ENCODE assay signal across 1 cellular context in the genomic region with DNA sequence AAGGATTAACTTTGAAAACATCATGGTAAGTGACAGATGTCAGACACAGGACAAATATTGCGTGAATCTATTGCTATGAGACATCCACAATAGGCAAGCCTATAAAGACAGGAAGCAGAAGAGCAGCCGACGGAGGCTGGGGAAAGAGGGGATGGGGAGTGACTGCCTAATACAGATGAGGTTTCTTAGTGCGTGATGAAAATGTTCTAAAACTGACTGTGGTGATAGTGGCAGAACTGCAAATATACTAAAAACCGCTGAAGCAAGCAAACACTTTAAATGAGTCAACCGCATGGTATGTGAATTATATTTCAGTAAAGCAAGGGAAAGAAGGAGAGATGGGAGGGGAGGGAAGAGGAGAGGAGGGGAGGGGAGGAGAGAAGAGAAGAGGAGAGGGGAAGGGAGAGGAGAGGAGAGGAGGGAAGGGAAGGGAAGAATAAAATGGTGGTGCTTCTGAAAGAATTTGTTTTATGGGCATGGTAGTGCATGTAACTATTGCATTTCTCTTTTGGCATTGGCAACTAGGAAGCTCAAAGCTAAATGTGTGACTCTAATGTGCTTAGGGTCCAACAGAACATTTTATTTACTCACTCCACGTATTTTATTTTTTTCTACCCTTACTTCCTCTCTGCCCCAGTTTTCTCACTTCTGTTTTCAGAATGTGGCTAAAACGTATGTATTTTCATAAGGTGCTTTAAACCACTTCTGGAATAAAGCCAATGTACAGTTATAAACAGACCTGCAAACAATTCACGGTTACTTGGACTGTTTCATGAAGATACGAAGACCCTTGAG.
TF ChIP-seq lines count a peak whose summit lies in the region.

No MANE protein-coding gene starts in this region.

TF ChIP-seq in GM12878, 131 proteins besides CTCF, POLR2A, EP300 and RAD21 (continues in another document):
- TF ChIP-seq NRF1 (conservative IDR thresholded peaks at IDR 0.05; ENCODE audit: low read depth, low read length) (no peak), IRF4 (IDR thresholded peaks at IDR 0.05; ENCODE audit: low read depth, low read length) (0 out of 2 replicates have a peak, but pooled peaks have one; percentile 33), IKZF1 (conservative IDR thresholded peaks at IDR 0.05) (peak; percentile 53), STAT1 (conservative IDR thresholded peaks at IDR 0.05) (no peak), IKZF2 (IDR thresholded peaks at IDR 0.05) (peak; percentile 81 to 86), ZNF24 (IDR thresholded peaks at IDR 0.05) (0 out of 2 replicates have a peak, but pooled peaks have one; percentile 48), SMAD5 (IDR thresholded peaks at IDR 0.05; ENCODE audit: low read depth) (no peak), GATAD2B (conservative IDR thresholded peaks at IDR 0.05; ENCODE audit: low read depth) (no peak), BCL11A (IDR thresholded peaks at IDR 0.05; ENCODE audit: low read depth, low read length) (peak; percentile 61), ATF7 (IDR thresholded peaks at IDR 0.05; ENCODE audit: low read depth) (peak; percentile 60; the same call in 1 of the 2 replicates), CBX5 (IDR thresholded peaks at IDR 0.05; ENCODE audit: low read depth) (no peak), NBN (IDR thresholded peaks at IDR 0.05) (peak; percentile 89; the same call in 1 of the 2 replicates), ZNF217 (IDR thresholded peaks at IDR 0.05) (peak; percentile 38; the same call in 1 of the 2 replicates), KAT2A (conservative IDR thresholded peaks at IDR 0.05; ENCODE audit: control insufficient read depth, low read depth, low read length) (no peak), TARDBP (IDR thresholded peaks at IDR 0.05; ENCODE audit: borderline replicate concordance) (no peak), NR2C2 (IDR thresholded peaks at IDR 0.05; ENCODE audit: borderline replicate concordance, control insufficient read depth, insufficient read length, low read depth) (no peak), STAT3 (IDR thresholded peaks at IDR 0.05; ENCODE audit: low read depth, low read length) (no peak; the same call in 1 of the 2 replicates), CREM (IDR thresholded peaks at IDR 0.05; ENCODE audit: low read depth) (peak; percentile 26; the same call in 1 of the 2 replicates), SPI1 (IDR thresholded peaks at IDR 0.05; ENCODE audit: borderline replicate concordance, insufficient read depth, low read depth, low read length) (peak; percentile 97), POLR2AphosphoS5 (IDR thresholded peaks at IDR 0.05; ENCODE audit: low read length) (no peak), DPF2 (IDR thresholded peaks at IDR 0.05) (peak; percentile 90), MEF2A (IDR thresholded peaks at IDR 0.05; ENCODE audit: insufficient read depth, low read depth, low read length) (peak; percentile 66; the same call in 1 of the 2 replicates), HDAC2 (IDR thresholded peaks at IDR 0.05) (no peak)
- TF ChIP-seq, protein P1, sequence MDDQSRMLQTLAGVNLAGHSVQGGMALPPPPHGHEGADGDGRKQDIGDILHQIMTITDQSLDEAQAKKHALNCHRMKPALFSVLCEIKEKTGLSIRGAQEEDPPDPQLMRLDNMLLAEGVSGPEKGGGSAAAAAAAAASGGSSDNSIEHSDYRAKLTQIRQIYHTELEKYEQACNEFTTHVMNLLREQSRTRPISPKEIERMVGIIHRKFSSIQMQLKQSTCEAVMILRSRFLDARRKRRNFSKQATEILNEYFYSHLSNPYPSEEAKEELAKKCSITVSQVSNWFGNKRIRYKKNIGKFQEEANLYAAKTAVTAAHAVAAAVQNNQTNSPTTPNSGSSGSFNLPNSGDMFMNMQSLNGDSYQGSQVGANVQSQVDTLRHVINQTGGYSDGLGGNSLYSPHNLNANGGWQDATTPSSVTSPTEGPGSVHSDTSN (IDR thresholded peaks at IDR 0.05; ENCODE audit: insufficient replicate concordance, low read depth, low read length): no peak
- TF ChIP-seq, protein P2, sequence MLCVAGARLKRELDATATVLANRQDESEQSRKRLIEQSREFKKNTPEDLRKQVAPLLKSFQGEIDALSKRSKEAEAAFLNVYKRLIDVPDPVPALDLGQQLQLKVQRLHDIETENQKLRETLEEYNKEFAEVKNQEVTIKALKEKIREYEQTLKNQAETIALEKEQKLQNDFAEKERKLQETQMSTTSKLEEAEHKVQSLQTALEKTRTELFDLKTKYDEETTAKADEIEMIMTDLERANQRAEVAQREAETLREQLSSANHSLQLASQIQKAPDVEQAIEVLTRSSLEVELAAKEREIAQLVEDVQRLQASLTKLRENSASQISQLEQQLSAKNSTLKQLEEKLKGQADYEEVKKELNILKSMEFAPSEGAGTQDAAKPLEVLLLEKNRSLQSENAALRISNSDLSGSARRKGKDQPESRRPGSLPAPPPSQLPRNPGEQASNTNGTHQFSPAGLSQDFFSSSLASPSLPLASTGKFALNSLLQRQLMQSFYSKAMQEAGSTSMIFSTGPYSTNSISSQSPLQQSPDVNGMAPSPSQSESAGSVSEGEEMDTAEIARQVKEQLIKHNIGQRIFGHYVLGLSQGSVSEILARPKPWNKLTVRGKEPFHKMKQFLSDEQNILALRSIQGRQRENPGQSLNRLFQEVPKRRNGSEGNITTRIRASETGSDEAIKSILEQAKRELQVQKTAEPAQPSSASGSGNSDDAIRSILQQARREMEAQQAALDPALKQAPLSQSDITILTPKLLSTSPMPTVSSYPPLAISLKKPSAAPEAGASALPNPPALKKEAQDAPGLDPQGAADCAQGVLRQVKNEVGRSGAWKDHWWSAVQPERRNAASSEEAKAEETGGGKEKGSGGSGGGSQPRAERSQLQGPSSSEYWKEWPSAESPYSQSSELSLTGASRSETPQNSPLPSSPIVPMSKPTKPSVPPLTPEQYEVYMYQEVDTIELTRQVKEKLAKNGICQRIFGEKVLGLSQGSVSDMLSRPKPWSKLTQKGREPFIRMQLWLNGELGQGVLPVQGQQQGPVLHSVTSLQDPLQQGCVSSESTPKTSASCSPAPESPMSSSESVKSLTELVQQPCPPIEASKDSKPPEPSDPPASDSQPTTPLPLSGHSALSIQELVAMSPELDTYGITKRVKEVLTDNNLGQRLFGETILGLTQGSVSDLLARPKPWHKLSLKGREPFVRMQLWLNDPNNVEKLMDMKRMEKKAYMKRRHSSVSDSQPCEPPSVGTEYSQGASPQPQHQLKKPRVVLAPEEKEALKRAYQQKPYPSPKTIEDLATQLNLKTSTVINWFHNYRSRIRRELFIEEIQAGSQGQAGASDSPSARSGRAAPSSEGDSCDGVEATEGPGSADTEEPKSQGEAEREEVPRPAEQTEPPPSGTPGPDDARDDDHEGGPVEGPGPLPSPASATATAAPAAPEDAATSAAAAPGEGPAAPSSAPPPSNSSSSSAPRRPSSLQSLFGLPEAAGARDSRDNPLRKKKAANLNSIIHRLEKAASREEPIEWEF (IDR thresholded peaks at IDR 0.05; ENCODE audit: insufficient replicate concordance, low read depth, low read length): peak; percentile 46
- TF ChIP-seq, protein P3, sequence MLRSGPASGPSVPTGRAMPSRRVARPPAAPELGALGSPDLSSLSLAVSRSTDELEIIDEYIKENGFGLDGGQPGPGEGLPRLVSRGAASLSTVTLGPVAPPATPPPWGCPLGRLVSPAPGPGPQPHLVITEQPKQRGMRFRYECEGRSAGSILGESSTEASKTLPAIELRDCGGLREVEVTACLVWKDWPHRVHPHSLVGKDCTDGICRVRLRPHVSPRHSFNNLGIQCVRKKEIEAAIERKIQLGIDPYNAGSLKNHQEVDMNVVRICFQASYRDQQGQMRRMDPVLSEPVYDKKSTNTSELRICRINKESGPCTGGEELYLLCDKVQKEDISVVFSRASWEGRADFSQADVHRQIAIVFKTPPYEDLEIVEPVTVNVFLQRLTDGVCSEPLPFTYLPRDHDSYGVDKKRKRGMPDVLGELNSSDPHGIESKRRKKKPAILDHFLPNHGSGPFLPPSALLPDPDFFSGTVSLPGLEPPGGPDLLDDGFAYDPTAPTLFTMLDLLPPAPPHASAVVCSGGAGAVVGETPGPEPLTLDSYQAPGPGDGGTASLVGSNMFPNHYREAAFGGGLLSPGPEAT (IDR thresholded peaks at IDR 0.05; ENCODE audit: low read depth): peak; percentile 70
- TF ChIP-seq, protein P4, sequence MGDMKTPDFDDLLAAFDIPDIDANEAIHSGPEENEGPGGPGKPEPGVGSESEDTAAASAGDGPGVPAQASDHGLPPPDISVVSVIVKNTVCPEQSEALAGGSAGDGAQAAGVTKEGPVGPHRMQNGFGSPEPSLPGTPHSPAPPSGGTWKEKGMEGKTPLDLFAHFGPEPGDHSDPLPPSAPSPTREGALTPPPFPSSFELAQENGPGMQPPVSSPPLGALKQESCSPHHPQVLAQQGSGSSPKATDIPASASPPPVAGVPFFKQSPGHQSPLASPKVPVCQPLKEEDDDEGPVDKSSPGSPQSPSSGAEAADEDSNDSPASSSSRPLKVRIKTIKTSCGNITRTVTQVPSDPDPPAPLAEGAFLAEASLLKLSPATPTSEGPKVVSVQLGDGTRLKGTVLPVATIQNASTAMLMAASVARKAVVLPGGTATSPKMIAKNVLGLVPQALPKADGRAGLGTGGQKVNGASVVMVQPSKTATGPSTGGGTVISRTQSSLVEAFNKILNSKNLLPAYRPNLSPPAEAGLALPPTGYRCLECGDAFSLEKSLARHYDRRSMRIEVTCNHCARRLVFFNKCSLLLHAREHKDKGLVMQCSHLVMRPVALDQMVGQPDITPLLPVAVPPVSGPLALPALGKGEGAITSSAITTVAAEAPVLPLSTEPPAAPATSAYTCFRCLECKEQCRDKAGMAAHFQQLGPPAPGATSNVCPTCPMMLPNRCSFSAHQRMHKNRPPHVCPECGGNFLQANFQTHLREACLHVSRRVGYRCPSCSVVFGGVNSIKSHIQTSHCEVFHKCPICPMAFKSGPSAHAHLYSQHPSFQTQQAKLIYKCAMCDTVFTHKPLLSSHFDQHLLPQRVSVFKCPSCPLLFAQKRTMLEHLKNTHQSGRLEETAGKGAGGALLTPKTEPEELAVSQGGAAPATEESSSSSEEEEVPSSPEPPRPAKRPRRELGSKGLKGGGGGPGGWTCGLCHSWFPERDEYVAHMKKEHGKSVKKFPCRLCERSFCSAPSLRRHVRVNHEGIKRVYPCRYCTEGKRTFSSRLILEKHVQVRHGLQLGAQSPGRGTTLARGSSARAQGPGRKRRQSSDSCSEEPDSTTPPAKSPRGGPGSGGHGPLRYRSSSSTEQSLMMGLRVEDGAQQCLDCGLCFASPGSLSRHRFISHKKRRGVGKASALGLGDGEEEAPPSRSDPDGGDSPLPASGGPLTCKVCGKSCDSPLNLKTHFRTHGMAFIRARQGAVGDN (IDR thresholded peaks at IDR 0.05): peak; percentile 42
- TF ChIP-seq, protein P5, sequence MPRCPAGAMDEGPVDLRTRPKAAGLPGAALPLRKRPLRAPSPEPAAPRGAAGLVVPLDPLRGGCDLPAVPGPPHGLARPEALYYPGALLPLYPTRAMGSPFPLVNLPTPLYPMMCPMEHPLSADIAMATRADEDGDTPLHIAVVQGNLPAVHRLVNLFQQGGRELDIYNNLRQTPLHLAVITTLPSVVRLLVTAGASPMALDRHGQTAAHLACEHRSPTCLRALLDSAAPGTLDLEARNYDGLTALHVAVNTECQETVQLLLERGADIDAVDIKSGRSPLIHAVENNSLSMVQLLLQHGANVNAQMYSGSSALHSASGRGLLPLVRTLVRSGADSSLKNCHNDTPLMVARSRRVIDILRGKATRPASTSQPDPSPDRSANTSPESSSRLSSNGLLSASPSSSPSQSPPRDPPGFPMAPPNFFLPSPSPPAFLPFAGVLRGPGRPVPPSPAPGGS (IDR thresholded peaks at IDR 0.05; ENCODE audit: borderline replicate concordance, insufficient read depth, low read depth, low read length, poor library complexity, severe bottlenecking): no peak
- TF ChIP-seq, protein P6, sequence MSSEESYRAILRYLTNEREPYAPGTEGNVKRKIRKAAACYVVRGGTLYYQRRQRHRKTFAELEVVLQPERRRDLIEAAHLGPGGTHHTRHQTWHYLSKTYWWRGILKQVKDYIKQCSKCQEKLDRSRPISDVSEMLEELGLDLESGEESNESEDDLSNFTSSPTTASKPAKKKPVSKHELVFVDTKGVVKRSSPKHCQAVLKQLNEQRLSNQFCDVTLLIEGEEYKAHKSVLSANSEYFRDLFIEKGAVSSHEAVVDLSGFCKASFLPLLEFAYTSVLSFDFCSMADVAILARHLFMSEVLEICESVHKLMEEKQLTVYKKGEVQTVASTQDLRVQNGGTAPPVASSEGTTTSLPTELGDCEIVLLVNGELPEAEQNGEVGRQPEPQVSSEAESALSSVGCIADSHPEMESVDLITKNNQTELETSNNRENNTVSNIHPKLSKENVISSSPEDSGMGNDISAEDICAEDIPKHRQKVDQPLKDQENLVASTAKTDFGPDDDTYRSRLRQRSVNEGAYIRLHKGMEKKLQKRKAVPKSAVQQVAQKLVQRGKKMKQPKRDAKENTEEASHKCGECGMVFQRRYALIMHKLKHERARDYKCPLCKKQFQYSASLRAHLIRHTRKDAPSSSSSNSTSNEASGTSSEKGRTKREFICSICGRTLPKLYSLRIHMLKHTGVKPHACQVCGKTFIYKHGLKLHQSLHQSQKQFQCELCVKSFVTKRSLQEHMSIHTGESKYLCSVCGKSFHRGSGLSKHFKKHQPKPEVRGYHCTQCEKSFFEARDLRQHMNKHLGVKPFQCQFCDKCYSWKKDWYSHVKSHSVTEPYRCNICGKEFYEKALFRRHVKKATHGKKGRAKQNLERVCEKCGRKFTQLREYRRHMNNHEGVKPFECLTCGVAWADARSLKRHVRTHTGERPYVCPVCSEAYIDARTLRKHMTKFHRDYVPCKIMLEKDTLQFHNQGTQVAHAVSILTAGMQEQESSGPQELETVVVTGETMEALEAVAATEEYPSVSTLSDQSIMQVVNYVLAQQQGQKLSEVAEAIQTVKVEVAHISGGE (CRISPR knock-in tag; IDR thresholded peaks at IDR 0.05): no peak
- TF ChIP-seq, protein P7, sequence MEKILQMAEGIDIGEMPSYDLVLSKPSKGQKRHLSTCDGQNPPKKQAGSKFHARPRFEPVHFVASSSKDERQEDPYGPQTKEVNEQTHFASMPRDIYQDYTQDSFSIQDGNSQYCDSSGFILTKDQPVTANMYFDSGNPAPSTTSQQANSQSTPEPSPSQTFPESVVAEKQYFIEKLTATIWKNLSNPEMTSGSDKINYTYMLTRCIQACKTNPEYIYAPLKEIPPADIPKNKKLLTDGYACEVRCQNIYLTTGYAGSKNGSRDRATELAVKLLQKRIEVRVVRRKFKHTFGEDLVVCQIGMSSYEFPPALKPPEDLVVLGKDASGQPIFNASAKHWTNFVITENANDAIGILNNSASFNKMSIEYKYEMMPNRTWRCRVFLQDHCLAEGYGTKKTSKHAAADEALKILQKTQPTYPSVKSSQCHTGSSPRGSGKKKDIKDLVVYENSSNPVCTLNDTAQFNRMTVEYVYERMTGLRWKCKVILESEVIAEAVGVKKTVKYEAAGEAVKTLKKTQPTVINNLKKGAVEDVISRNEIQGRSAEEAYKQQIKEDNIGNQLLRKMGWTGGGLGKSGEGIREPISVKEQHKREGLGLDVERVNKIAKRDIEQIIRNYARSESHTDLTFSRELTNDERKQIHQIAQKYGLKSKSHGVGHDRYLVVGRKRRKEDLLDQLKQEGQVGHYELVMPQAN (conservative IDR thresholded peaks at IDR 0.05): peak; percentile 41; the same call in 1 of the 2 replicates
